In the genomic region with DNA sequence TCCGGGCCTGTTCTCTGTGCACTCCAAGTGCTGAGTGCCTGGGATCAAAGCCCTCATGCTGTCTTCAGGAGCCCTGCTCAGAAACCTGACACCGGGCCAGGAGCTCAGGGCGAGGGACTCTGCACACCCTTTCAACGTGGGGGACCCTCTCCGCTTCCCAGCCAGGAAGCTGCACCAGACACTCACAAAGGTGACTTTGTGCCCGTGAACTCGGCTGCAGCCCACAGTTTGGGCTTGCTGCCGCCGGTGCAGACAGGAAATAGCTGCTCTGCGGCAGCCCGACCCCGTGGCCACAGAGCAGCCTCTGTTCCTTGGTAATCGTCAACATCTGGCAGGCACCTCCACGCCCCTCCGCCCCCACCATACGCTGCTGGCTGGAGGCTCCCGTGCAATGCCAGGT, we compare ENCODE assay signal across 8 cellular contexts.
DNase-seq lines count a peak whose midpoint lies in the region; ATAC-seq and TF ChIP-seq lines count a peak whose summit lies in the region.

No MANE protein-coding gene starts in this region.

- intact Hi-C loops in OCI-LY7 (cut with micrococcal nuclease; ENCODE audit: unreplicated experiment) (no loop called here), Calu3 (cut with micrococcal nuclease; ENCODE audit: unreplicated experiment) (no loop called here)

- no peaks in the 10 kb centered on the region for H4K20me1 ChIP-seq in OCI-LY7 (ENCODE audit: insufficient read depth, low read length)

- TF ChIP-seq CTCF in OCI-LY7 (conservative IDR thresholded peaks at IDR 0.05; ENCODE audit: low read length) (no peak), Calu3 (IDR thresholded peaks at IDR 0.05; ENCODE audit: unreplicated experiment) (no peak)

- H3K79me2 ChIP-seq in OCI-LY7 (ENCODE audit: insufficient read depth, low read depth, low read length), result no peaks in the 10 kb centered on the region

- H3K36me3 ChIP-seq in OCI-LY7 (ENCODE audit: insufficient read depth, low read length), result peaks cover 12% of the 10 kb centered on the region; the same call in 1 of the 2 replicates

- H3K27me3 Mint-ChIP-seq in activated T-helper 17 cell treated with anti-CD3 and anti-CD28 coated beads, Interleukin-2, amount 50 U/mL, for 72 hours, result no peaks in the 10 kb centered on the region
- no peaks in the 10 kb centered on the region for H3K27me3 Mint-ChIP-seq in Calu3 (ENCODE audit: unreplicated experiment)

- H2AFZ ChIP-seq in OCI-LY7 (ENCODE audit: low read length), result peak overlapping the region; percentile 23; the same call in 1 of the 2 replicates

- BruUV-seq in OCI-LY7 (replicated peaks; lab: Mats Ljungman, UMichigan) (no TSS peak), Calu3 (replicated peaks; lab: Mats Ljungman, UMichigan) (no TSS peak)

- peaks cover 23% of the 10 kb centered on the region for H3K4me1 Mint-ChIP-seq in activated T-helper 17 cell treated with anti-CD3 and anti-CD28 coated beads, Interleukin-2, amount 50 U/mL, for 72 hours
- H3K4me1 Mint-ChIP-seq in Calu3 (ENCODE audit: low read depth, unreplicated experiment), result no peaks in the 10 kb centered on the region

- CTCF ChIA-PET in OCI-LY7 (lab: Charles Lee; ENCODE audit: unreplicated experiment) (no interaction called here), Calu3 (lab: Charles Lee) (interaction anchor here (0.5 kb wide), 1 partner anchor 13 kb away, joined by 3 read pairs; no protein-coding TSS in a partner anchor)

- peak overlapping the region; percentile 34; the same call in 1 of the 2 replicates for H3K4me2 ChIP-seq in OCI-LY7 (ENCODE audit: low read length)

- H3K9me3 ChIP-seq in OCI-LY7 (ENCODE audit: low read length), result peaks cover 6% of the 10 kb centered on the region

- DNase-seq in OCI-LY7 (ENCODE audit: low spot score) (peak; percentile 60), kidney tubule cell (ENCODE audit: low spot score) (peak; percentile 12), NCI-H1105 treated with DMSO at 0.1 percent for 48 hours (lab: John Stamatoyannopoulos, UW) (no peak), Calu3 (no peak)
- peak; percentile 32 to 35 for DNase-seq in stimulated activated CD8-positive, alpha-beta memory T cell treated with anti-CD3 and anti-CD28 coated beads, Interleukin-4, amount 100 ng/mL, for 1 hour (ENCODE audit: low read depth in 2 of 2, low spot score in 1 of 2)

- no peaks in the 10 kb centered on the region for H3K9me3 Mint-ChIP-seq in activated T-helper 17 cell treated with anti-CD3 and anti-CD28 coated beads, Interleukin-2, amount 50 U/mL, for 72 hours
- H3K9me3 Mint-ChIP-seq in Calu3 (ENCODE audit: low read depth, unreplicated experiment), result peaks cover 5% of the 10 kb centered on the region

- no peaks in the 10 kb centered on the region for H3K9me2 ChIP-seq in OCI-LY7 (ENCODE audit: insufficient read depth, low read length)

- H3K36me3 Mint-ChIP-seq in activated T-helper 17 cell treated with anti-CD3 and anti-CD28 coated beads, Interleukin-2, amount 50 U/mL, for 72 hours (ENCODE audit: low read depth), result peaks cover 16% of the 10 kb centered on the region
- no peaks in the 10 kb centered on the region for H3K36me3 Mint-ChIP-seq in Calu3 (ENCODE audit: insufficient read depth, unreplicated experiment)

- no peak overlapping the region for H3K4me3 ChIP-seq in OCI-LY7 (ENCODE audit: low read depth, low read length, poor library complexity, severe bottlenecking)

- no peak overlapping the region for H3K27ac Mint-ChIP-seq in activated T-helper 17 cell treated with anti-CD3 and anti-CD28 coated beads, Interleukin-2, amount 50 U/mL, for 72 hours
- H3K27ac Mint-ChIP-seq in Calu3 (ENCODE audit: unreplicated experiment), result no peak overlapping the region

- no peak overlapping the region for H3K27ac ChIP-seq in OCI-LY7 (ENCODE audit: low read depth, low read length, poor library complexity, severe bottlenecking)

- H3K4me1 ChIP-seq in OCI-LY7 (ENCODE audit: insufficient read depth, low read length, poor library complexity, severe bottlenecking), result peaks cover 25% of the 10 kb centered on the region

- POLR2A ChIA-PET in OCI-LY7 (lab: Charles Lee), result interaction anchor here (0.5 to 0.6 kb wide), 2 partner anchors 14 to 17 kb away, joined by 3 to 4 read pairs; no protein-coding TSS in a partner anchor

- H3K4me3 Mint-ChIP-seq in activated T-helper 17 cell treated with anti-CD3 and anti-CD28 coated beads, Interleukin-2, amount 50 U/mL, for 72 hours, result peak overlapping the region; percentile 61
- no peak overlapping the region for H3K4me3 Mint-ChIP-seq in Calu3 (ENCODE audit: low read depth, unreplicated experiment)

- peak; percentile 88 for ATAC-seq in activated T-helper 17 cell treated with anti-CD3 and anti-CD28 coated beads, Interleukin-2, amount 50 U/mL, for 72 hours (replicated peaks)
- ATAC-seq in HG03045 (IDR thresholded peaks at IDR 0.05; ENCODE audit: unreplicated experiment) (no peak), HG03354 (IDR thresholded peaks at IDR 0.05; ENCODE audit: poor library complexity, severe bottlenecking, unreplicated experiment) (no peak)

Comparison
In these comparisons a context has a peak if more than half of its experiments do, and no peak if none do; other contexts are left out.
1. DNase-seq: peak in OCI-LY7 (single experiment), kidney tubule cell (single experiment) and stimulated activated CD8-positive, alpha-beta memory T cell treated with anti-CD3 and anti-CD28 coated beads, Interleukin-4, amount 100 ng/mL, for 1 hour (2 of 2); none in NCI-H1105 treated with DMSO at 0.1 percent for 48 hours (single experiment) and Calu3 (single experiment).